32 cellular contexts compared by ENCODE assay signal in the genomic region with DNA sequence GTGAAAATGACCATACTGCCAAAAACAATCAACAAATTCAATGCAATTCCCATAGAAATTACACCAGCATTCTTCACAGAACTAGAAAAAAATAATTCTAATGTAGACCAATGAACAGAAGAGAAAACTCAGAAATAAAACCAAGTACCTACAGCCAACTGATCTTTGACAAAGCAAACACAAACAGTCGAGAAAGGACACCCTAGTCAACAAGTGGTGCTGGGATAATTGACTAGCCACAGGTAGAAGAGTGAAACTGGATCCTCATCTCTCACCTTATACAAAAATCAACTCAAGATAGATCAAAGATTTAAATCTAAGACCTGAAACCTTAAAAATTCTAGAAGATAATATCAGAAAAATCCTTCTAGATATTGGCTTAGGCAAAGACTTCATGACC.
"Had no signal": no experiment of that assay in that cellular context is flagged by ENCODE, and none has a peak within 500 bp of the region (broad histone marks: within the 10 kb centered on the region; RNA-seq: fewer than 3 reads in every experiment).

No MANE protein-coding gene starts in this region.

- H3K27ac Mint-ChIP-seq: activated B cell treated with CpG ODN at 0.5 μM for 24 hours; activated CD4-positive, alpha-beta memory T cell treated with anti-CD3 and anti-CD28 coated beads for 36 hours; activated CD4-positive, alpha-beta T cell treated with anti-CD3 and anti-CD28 coated beads, Interleukin-2, amount 10 ng/mL, durations not matched to agents 24 days and 14 days; activated CD8-positive, alpha-beta T cell treated with anti-CD3 and anti-CD28 coated beads for 36 hours; activated naive CD4-positive, alpha-beta T cell treated with anti-CD3 and anti-CD28 coated beads for 36 hours; activated naive CD4-positive, alpha-beta T cell treated with anti-CD3 and anti-CD28 coated beads, Interleukin-2, amount 50 U/mL, for 72 hours; activated naive CD8-positive, alpha-beta T cell treated with anti-CD3 and anti-CD28 coated beads for 36 hours; activated T-helper 1 cell treated with anti-CD3 and anti-CD28 coated beads, Interleukin-12 subunit alpha, Interleukin-12 subunit beta, Interleukin-2, Interleukin-4 antibody, amounts not matched to agents 30 ng/mL and 10 ng/mL and 1 ng/mL, durations not matched to agents 14 hours and 24 hours and 36 hours; activated T-helper 17 cell treated with anti-CD3 and anti-CD28 coated beads, Interleukin-2, amount 50 U/mL, for 72 hours; T-helper 1 cell treated with Interleukin-12 subunit alpha and Interleukin-12 subunit beta and Interleukin-4 antibody, amounts not matched to agents 30 μg/mL and 1 μg/mL, for 36 hours; T-helper 2 cell treated with Interferon-gamma antibody and Interleukin-4, amounts not matched to agents 5 μg/mL and 100 μg/mL, for 36 hours had no signal

- H3K36me3 Mint-ChIP-seq: activated naive CD8-positive, alpha-beta T cell treated with anti-CD3 and anti-CD28 coated beads for 36 hours had no signal

- H3K4me3 Mint-ChIP-seq: activated B cell treated with CpG ODN at 0.5 μM for 24 hours; activated CD4-positive, alpha-beta memory T cell treated with anti-CD3 and anti-CD28 coated beads for 36 hours; activated CD4-positive, alpha-beta T cell treated with anti-CD3 and anti-CD28 coated beads, Interleukin-2, amount 10 ng/mL, durations not matched to agents 24 days and 14 days; activated CD8-positive, alpha-beta T cell treated with anti-CD3 and anti-CD28 coated beads for 36 hours; activated naive CD4-positive, alpha-beta T cell treated with anti-CD3 and anti-CD28 coated beads for 36 hours; activated naive CD8-positive, alpha-beta T cell treated with anti-CD3 and anti-CD28 coated beads for 36 hours; activated T-helper 1 cell treated with anti-CD3 and anti-CD28 coated beads, Interleukin-12 subunit alpha, Interleukin-12 subunit beta, Interleukin-2, Interleukin-4 antibody, amounts not matched to agents 30 ng/mL and 10 ng/mL and 1 ng/mL, durations not matched to agents 14 hours and 24 hours and 36 hours; activated T-helper 17 cell treated with anti-CD3 and anti-CD28 coated beads, Interleukin-2, amount 50 U/mL, for 72 hours; T-helper 1 cell treated with Interleukin-12 subunit alpha and Interleukin-12 subunit beta and Interleukin-4 antibody, amounts not matched to agents 30 μg/mL and 1 μg/mL, for 36 hours; T-helper 2 cell treated with Interferon-gamma antibody and Interleukin-4, amounts not matched to agents 5 μg/mL and 100 μg/mL, for 36 hours had no signal

- DNase-seq: activated B cell treated with CpG ODN at 0.5 μM for 24 hours; activated CD4-positive, alpha-beta memory T cell treated with anti-CD3 and anti-CD28 coated beads for 36 hours; activated CD4-positive, alpha-beta T cell treated with anti-CD3 and anti-CD28 coated beads for 4 hours; activated CD4-positive, alpha-beta T cell treated with anti-CD3 and anti-CD28 coated beads, Interleukin-2, amount 10 ng/mL, durations not matched to agents 24 days and 14 days; activated CD4-positive, alpha-beta T cell treated with anti-CD3 and anti-CD28 coated beads, Interleukin-2, amount 50 U/mL, for 1 hour; activated CD4-positive, alpha-beta T cell treated with anti-CD3 and anti-CD28 coated beads, Interleukin-2, amount 50 U/mL, for 4 hours; activated CD4-positive, CD25-positive, alpha-beta regulatory T cell treated with anti-CD3 and anti-CD28 coated beads, Interleukin-2, amount 50 U/mL, for 72 hours; activated CD8-positive, alpha-beta memory T cell treated with anti-CD3 and anti-CD28 coated beads, Interleukin-2, amount 50 U/mL, for 4 hours; activated CD8-positive, alpha-beta T cell treated with anti-CD3 and anti-CD28 coated beads for 36 hours; activated effector memory CD4-positive, alpha-beta T cell treated with anti-CD3 and anti-CD28 coated beads, Interleukin-2, amount 50 U/mL, for 16 hours; activated gamma-delta T cell treated with Interleukin-2 at 50 U/mL for 16 hours; activated naive CD4-positive, alpha-beta T cell; activated naive CD4-positive, alpha-beta T cell treated with anti-CD3 and anti-CD28 coated beads for 36 hours; activated naive CD4-positive, alpha-beta T cell treated with anti-CD3 and anti-CD28 coated beads, Interleukin-2, amount 50 U/mL, for 16 hours; activated naive CD8-positive, alpha-beta T cell treated with anti-CD3 and anti-CD28 coated beads for 36 hours; activated T-cell treated with anti-CD3 and anti-CD28 coated beads for 4 hours; activated T-cell treated with anti-CD3 and anti-CD28 coated beads, Interleukin-2, amount 50 U/mL, for 1 hour; activated T-cell treated with anti-CD3 and anti-CD28 coated beads, Interleukin-2, amount 50 U/mL, for 48 hours; adrenal gland; amniotic stem cell; aorta; body of pancreas; brain microvascular endothelial cell; central memory CD4-positive, alpha-beta T cell; T-helper 1 cell; T-helper 2 cell; T-helper 9 cell had no signal

- ATAC-seq: activated CD8-positive, alpha-beta T cell treated with anti-CD3 and anti-CD28 coated beads for 36 hours; activated naive CD4-positive, alpha-beta T cell treated with anti-CD3 and anti-CD28 coated beads, Interleukin-2, amount 50 U/mL, for 72 hours; body of pancreas had no signal

- H3K9me3 Mint-ChIP-seq: activated B cell treated with CpG ODN at 0.5 μM for 24 hours; activated CD4-positive, alpha-beta memory T cell treated with anti-CD3 and anti-CD28 coated beads for 36 hours; activated T-helper 17 cell treated with anti-CD3 and anti-CD28 coated beads, Interleukin-2, amount 50 U/mL, for 72 hours; T-helper 1 cell treated with Interleukin-12 subunit alpha and Interleukin-12 subunit beta and Interleukin-4 antibody, amounts not matched to agents 30 μg/mL and 1 μg/mL, for 36 hours had no signal

- H3K4me1 Mint-ChIP-seq: activated B cell treated with CpG ODN at 0.5 μM for 24 hours; activated CD4-positive, alpha-beta T cell treated with anti-CD3 and anti-CD28 coated beads, Interleukin-2, amount 10 ng/mL, durations not matched to agents 24 days and 14 days; activated naive CD8-positive, alpha-beta T cell treated with anti-CD3 and anti-CD28 coated beads for 36 hours; activated T-helper 17 cell treated with anti-CD3 and anti-CD28 coated beads, Interleukin-2, amount 50 U/mL, for 72 hours had no signal
